Comparison of ENCODE assay signal across 20 cellular contexts in genomic region chr6:14038636-14039035, GRCh38.
DNase-seq lines count a peak whose midpoint lies in the region; ATAC-seq and TF ChIP-seq lines count a peak whose summit lies in the region.
"Had no signal": no experiment of that assay in that cellular context is flagged by ENCODE, and none has a peak within 500 bp of the region (broad histone marks: within the 10 kb centered on the region; RNA-seq: fewer than 3 reads in every experiment).

No MANE protein-coding gene starts in this region.

- no peak overlapping the region for H3K4me3 ChIP-seq in choroid plexus epithelial cell (ENCODE audit: low read depth, low read length)
- H3K4me3 ChIP-seq: BLaER1 treated with 17β-estradiol and CSF1 and Interleukin-3, amounts not matched to agents 10 nM and 100 nM; body of pancreas had no signal

- no peak for ATAC-seq in HG03520 (IDR thresholded peaks at IDR 0.05; ENCODE audit: unreplicated experiment)
- ATAC-seq: activated CD8-positive, alpha-beta T cell treated with anti-CD3 and anti-CD28 coated beads for 36 hours; activated naive CD4-positive, alpha-beta T cell treated with anti-CD3 and anti-CD28 coated beads, Interleukin-2, amount 50 U/mL, for 72 hours; body of pancreas; stimulated activated memory B cell treated with anti-CD40 and anti-IgM and Interleukin-4, amounts not matched to agents 10 μg/mL and 1 μg/mL and 100 μg/mL, for 72 hours; T-helper 17 cell had no signal

- no peaks in the 10 kb centered on the region for H3K4me1 Mint-ChIP-seq in endothelial cell (ENCODE audit: unreplicated experiment)
- peaks cover 12% of the 10 kb centered on the region for H3K4me1 Mint-ChIP-seq in activated T-helper 2 cell treated with anti-CD3 and anti-CD28 coated beads, Interferon-gamma antibody, Interleukin-2, Interleukin-4, amounts not matched to agents 10 μg/mL and 5 μg/mL and 100 μg/mL, durations not matched to agents 14 hours and 24 hours and 36 hours (ENCODE audit: low read depth)

- no peaks in the 10 kb centered on the region for H3K9me3 Mint-ChIP-seq in endothelial cell (ENCODE audit: unreplicated experiment)
- H3K9me3 Mint-ChIP-seq in activated T-helper 2 cell treated with anti-CD3 and anti-CD28 coated beads, Interferon-gamma antibody, Interleukin-2, Interleukin-4, amounts not matched to agents 10 μg/mL and 5 μg/mL and 100 μg/mL, durations not matched to agents 14 hours and 24 hours and 36 hours, result no peaks in the 10 kb centered on the region
- H3K9me3 Mint-ChIP-seq: activated CD8-positive, alpha-beta T cell treated with anti-CD3 and anti-CD28 coated beads for 36 hours; activated naive CD4-positive, alpha-beta T cell treated with anti-CD3 and anti-CD28 coated beads, Interleukin-2, amount 50 U/mL, for 72 hours; activated T-cell treated with anti-CD3 and anti-CD28 coated beads, Interleukin-2, amount 50 U/mL, for 24 hours; HFFc6; stimulated activated memory B cell treated with anti-CD40 and anti-IgM and Interleukin-4, amounts not matched to agents 10 μg/mL and 1 μg/mL and 100 μg/mL, for 72 hours had no signal

- no peaks in the 10 kb centered on the region for H3K36me3 Mint-ChIP-seq in endothelial cell (ENCODE audit: low read depth, unreplicated experiment)
- no peaks in the 10 kb centered on the region for H3K36me3 Mint-ChIP-seq in activated T-helper 2 cell treated with anti-CD3 and anti-CD28 coated beads, Interferon-gamma antibody, Interleukin-2, Interleukin-4, amounts not matched to agents 10 μg/mL and 5 μg/mL and 100 μg/mL, durations not matched to agents 14 hours and 24 hours and 36 hours (ENCODE audit: low read depth)
- H3K36me3 Mint-ChIP-seq: activated naive CD4-positive, alpha-beta T cell treated with anti-CD3 and anti-CD28 coated beads, Interleukin-2, amount 50 U/mL, for 72 hours; stimulated activated memory B cell treated with anti-CD40 and anti-IgM and Interleukin-4, amounts not matched to agents 10 μg/mL and 1 μg/mL and 100 μg/mL, for 72 hours had no signal

- no peak overlapping the region for H3K4me3 Mint-ChIP-seq in endothelial cell (ENCODE audit: unreplicated experiment)
- no peak overlapping the region for H3K4me3 Mint-ChIP-seq in activated T-helper 2 cell treated with anti-CD3 and anti-CD28 coated beads, Interferon-gamma antibody, Interleukin-2, Interleukin-4, amounts not matched to agents 10 μg/mL and 5 μg/mL and 100 μg/mL, durations not matched to agents 14 hours and 24 hours and 36 hours (ENCODE audit: low read depth)
- H3K4me3 Mint-ChIP-seq: activated CD8-positive, alpha-beta T cell treated with anti-CD3 and anti-CD28 coated beads for 36 hours; activated T-cell treated with anti-CD3 and anti-CD28 coated beads, Interleukin-2, amount 50 U/mL, for 24 hours; HFFc6; stimulated activated memory B cell treated with anti-CD40 and anti-IgM and Interleukin-4, amounts not matched to agents 10 μg/mL and 1 μg/mL and 100 μg/mL, for 72 hours; T-helper 17 cell had no signal

- intact Hi-C loops in activated T-helper 2 cell treated with anti-CD3 and anti-CD28 coated beads, Interferon-gamma antibody, Interleukin-2, Interleukin-4, amounts not matched to agents 10 μg/mL and 5 μg/mL and 100 μg/mL, durations not matched to agents 14 hours and 24 hours and 36 hours (cut with micrococcal nuclease), result no loop called here

- peaks cover 2% of the 10 kb centered on the region for H3K27me3 Mint-ChIP-seq in endothelial cell (ENCODE audit: unreplicated experiment)
- peaks cover 58% of the 10 kb centered on the region for H3K27me3 Mint-ChIP-seq in activated T-helper 2 cell treated with anti-CD3 and anti-CD28 coated beads, Interferon-gamma antibody, Interleukin-2, Interleukin-4, amounts not matched to agents 10 μg/mL and 5 μg/mL and 100 μg/mL, durations not matched to agents 14 hours and 24 hours and 36 hours (ENCODE audit: low read depth)

- DNase-seq in NCI-H510A treated with DMSO at 0.1 percent for 48 hours (lab: John Stamatoyannopoulos, UW) (peak; percentile 59), NCI-H510A (lab: John Stamatoyannopoulos, UW) (no peak), NCI-H748 treated with DMSO at 0.1 percent for 48 hours (lab: John Stamatoyannopoulos, UW) (peak; percentile 87), choroid plexus epithelial cell (ENCODE audit: low read depth) (peak; percentile 25), islet precursor cell (no peak), endothelial cell (ENCODE audit: low spot score) (no peak)
- no peak for DNase-seq in activated T-helper 2 cell treated with anti-CD3 and anti-CD28 coated beads, Interferon-gamma antibody, Interleukin-2, Interleukin-4, amounts not matched to agents 10 μg/mL and 5 μg/mL and 100 μg/mL, durations not matched to agents 14 hours and 24 hours and 36 hours (ENCODE audit: low spot score)
- DNase-seq: activated CD4-positive, CD25-positive, alpha-beta regulatory T cell; activated CD8-positive, alpha-beta T cell treated with anti-CD3 and anti-CD28 coated beads for 36 hours; activated T-cell treated with anti-CD3 and anti-CD28 coated beads, Interleukin-2, amount 50 U/mL, for 24 hours; body of pancreas; cortex of kidney; HFFc6; left cardiac atrium; SHP77 treated with DMSO at 0.1 percent for 48 hours; T-helper 17 cell had no signal

- TF ChIP-seq CTCF in choroid plexus epithelial cell (conservative IDR thresholded peaks at IDR 0.05; ENCODE audit: low read depth, low read length) (no peak), endothelial cell (IDR thresholded peaks at IDR 0.05; ENCODE audit: unreplicated experiment) (no peak)

- no peak overlapping the region for H3K27ac Mint-ChIP-seq in endothelial cell (ENCODE audit: unreplicated experiment)
- H3K27ac Mint-ChIP-seq in activated T-helper 2 cell treated with anti-CD3 and anti-CD28 coated beads, Interferon-gamma antibody, Interleukin-2, Interleukin-4, amounts not matched to agents 10 μg/mL and 5 μg/mL and 100 μg/mL, durations not matched to agents 14 hours and 24 hours and 36 hours, result no peak overlapping the region
- H3K27ac Mint-ChIP-seq: activated CD8-positive, alpha-beta T cell treated with anti-CD3 and anti-CD28 coated beads for 36 hours; activated naive CD4-positive, alpha-beta T cell treated with anti-CD3 and anti-CD28 coated beads, Interleukin-2, amount 50 U/mL, for 72 hours; activated T-cell treated with anti-CD3 and anti-CD28 coated beads, Interleukin-2, amount 50 U/mL, for 24 hours; HFFc6; stimulated activated memory B cell treated with anti-CD40 and anti-IgM and Interleukin-4, amounts not matched to agents 10 μg/mL and 1 μg/mL and 100 μg/mL, for 72 hours; T-helper 17 cell had no signal

Comparison
In these comparisons a context has a peak if more than half of its experiments do, and no peak if none do; other contexts are left out.
1. DNase-seq: peak in NCI-H510A treated with DMSO at 0.1 percent for 48 hours (single experiment), NCI-H748 treated with DMSO at 0.1 percent for 48 hours (single experiment) and choroid plexus epithelial cell (single experiment); none in NCI-H510A (single experiment), islet precursor cell (single experiment), endothelial cell (single experiment) and activated T-helper 2 cell treated with anti-CD3 and anti-CD28 coated beads, Interferon-gamma antibody, Interleukin-2, Interleukin-4, amounts not matched to agents 10 μg/mL and 5 μg/mL and 100 μg/mL, durations not matched to agents 14 hours and 24 hours and 36 hours (single experiment).